In the genomic region with DNA sequence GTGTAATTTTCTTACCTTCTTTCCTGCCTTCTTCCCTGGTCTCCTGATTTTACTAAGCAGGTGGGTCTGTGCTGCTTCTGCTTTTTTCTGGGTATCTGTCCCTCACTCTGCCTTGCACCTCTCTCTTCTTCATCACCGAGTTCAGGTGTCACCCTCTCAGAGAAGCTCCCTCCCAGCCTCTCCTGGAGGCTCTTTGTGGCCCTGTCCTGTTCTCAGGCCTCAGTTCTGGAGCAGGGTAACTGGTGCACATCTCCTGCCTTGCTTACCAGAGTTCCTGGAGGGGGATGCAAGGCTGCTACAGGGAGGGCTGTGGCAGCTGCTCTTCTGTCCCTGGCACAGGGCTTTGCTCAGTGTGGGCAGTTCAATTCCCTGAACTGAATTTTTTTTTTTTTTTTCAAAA, we compare ENCODE assay signal across 1 cellular context.
TF ChIP-seq lines count a peak whose summit lies in the region.

No MANE protein-coding gene starts in this region.

TF ChIP-seq in GM12878, 131 proteins besides CTCF, POLR2A, EP300 and RAD21 (continued from another document):
- TF ChIP-seq, protein P1, sequence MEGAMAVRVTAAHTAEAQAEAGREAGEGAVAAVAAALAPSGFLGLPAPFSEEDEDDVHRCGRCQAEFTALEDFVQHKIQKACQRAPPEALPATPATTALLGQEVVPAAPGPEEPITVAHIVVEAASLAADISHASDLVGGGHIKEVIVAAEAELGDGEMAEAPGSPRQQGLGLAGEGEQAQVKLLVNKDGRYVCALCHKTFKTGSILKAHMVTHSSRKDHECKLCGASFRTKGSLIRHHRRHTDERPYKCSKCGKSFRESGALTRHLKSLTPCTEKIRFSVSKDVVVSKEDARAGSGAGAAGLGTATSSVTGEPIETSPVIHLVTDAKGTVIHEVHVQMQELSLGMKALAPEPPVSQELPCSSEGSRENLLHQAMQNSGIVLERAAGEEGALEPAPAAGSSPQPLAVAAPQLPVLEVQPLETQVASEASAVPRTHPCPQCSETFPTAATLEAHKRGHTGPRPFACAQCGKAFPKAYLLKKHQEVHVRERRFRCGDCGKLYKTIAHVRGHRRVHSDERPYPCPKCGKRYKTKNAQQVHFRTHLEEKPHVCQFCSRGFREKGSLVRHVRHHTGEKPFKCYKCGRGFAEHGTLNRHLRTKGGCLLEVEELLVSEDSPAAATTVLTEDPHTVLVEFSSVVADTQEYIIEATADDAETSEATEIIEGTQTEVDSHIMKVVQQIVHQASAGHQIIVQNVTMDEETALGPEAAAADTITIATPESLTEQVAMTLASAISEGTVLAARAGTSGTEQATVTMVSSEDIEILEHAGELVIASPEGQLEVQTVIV (IDR thresholded peaks at IDR 0.05; ENCODE audit: borderline replicate concordance, partially characterized antibody) = no peak
- no peak for TF ChIP-seq MYB (IDR thresholded peaks at IDR 0.05; ENCODE audit: borderline replicate concordance, low read depth, low read length)
TF ChIP-seq in GM12878: peak in this region for 0.
